In genomic region chr22:49807129-49807528, GRCh38 we compare ENCODE assay signal across 21 cellular contexts. TPM values are rescaled to one million over a fixed set of nuclear protein-coding genes. Genes with fewer than 3 reads are reported as not detected.
DNase-seq lines count a peak whose midpoint lies in the region; ATAC-seq, FAIRE-seq and TF ChIP-seq lines count a peak whose summit lies in the region.
"Had no signal": no experiment of that assay in that cellular context is flagged by ENCODE, and none has a peak within 500 bp of the region (broad histone marks: within the 10 kb centered on the region; RNA-seq: fewer than 3 reads in every experiment).

No MANE protein-coding gene starts in this region.

- H3K9me3 ChIP-seq in CD4-positive, alpha-beta memory T cell (ENCODE audit: control insufficient read depth in 1 of 2, low read length in 2 of 2) = no peaks in the 10 kb centered on the region
- H3K9me3 ChIP-seq in endothelial cell of umbilical vein (replicated peaks; ENCODE audit: control insufficient read depth, insufficient read depth, low read length) (no peaks in the 10 kb centered on the region), esophagus squamous epithelium (no peaks in the 10 kb centered on the region)
- H3K9me3 ChIP-seq: upper lobe of right lung had no signal

- H3K4me3 Mint-ChIP-seq in activated CD4-positive, alpha-beta T cell treated with anti-CD3 and anti-CD28 coated beads, Interleukin-2, amount 10 ng/mL, durations not matched to agents 24 days and 14 days = peak overlapping the region; percentile 53
- peak overlapping the region in 6 of 8 donors; percentile 35 to 78 (median 62) for H3K4me3 Mint-ChIP-seq in CD4-positive, alpha-beta memory T cell
- H3K4me3 Mint-ChIP-seq in activated T-helper 2 cell treated with anti-CD3 and anti-CD28 coated beads, Interferon-gamma antibody, Interleukin-2, Interleukin-4, amounts not matched to agents 10 μg/mL and 5 μg/mL and 100 μg/mL, durations not matched to agents 14 hours and 24 hours and 36 hours (ENCODE audit: low read depth) = no peak overlapping the region
- H3K4me3 Mint-ChIP-seq in glutamatergic neuron (ENCODE audit: unreplicated experiment) = no peak overlapping the region
- H3K4me3 Mint-ChIP-seq: memory B cell had no signal

- no peaks in the 10 kb centered on the region for H3K27me3 ChIP-seq in CD4-positive, alpha-beta memory T cell (ENCODE audit: insufficient read depth, low read length)
- no peaks in the 10 kb centered on the region for H3K27me3 ChIP-seq in endothelial cell of umbilical vein (ENCODE audit: control insufficient read depth in 2 of 2, insufficient read depth in 2 of 2, low read length in 2 of 2)
- no peaks in the 10 kb centered on the region for H3K27me3 ChIP-seq in esophagus squamous epithelium
- H3K27me3 ChIP-seq: dorsolateral prefrontal cortex, upper lobe of right lung had no signal

- TF ChIP-seq CTCF in endothelial cell of umbilical vein (IDR thresholded peaks at IDR 0.05; ENCODE audit: extremely low read depth in 1 of 2, insufficient read depth in 1 of 2, low read depth in 1 of 2, low read length in 2 of 2) (no peak), glutamatergic neuron (IDR thresholded peaks at IDR 0.05; ENCODE audit: partially characterized antibody, unreplicated experiment) (no peak), esophagus squamous epithelium (IDR thresholded peaks at IDR 0.05) (no peak)

- H3K4me2 ChIP-seq in endothelial cell of umbilical vein (ENCODE audit: insufficient read depth, low read length) = no peak overlapping the region

- peaks cover 97% of the 10 kb centered on the region for H3K79me2 ChIP-seq in endothelial cell of umbilical vein (ENCODE audit: control insufficient read depth, insufficient read depth, low read length)

- H3K36me3 ChIP-seq in CD4-positive, alpha-beta memory T cell (ENCODE audit: insufficient read depth, low read length) = peaks cover 25% of the 10 kb centered on the region
- peaks cover 3 to 21% of the 10 kb centered on the region in 2 experiments for H3K36me3 ChIP-seq in endothelial cell of umbilical vein (ENCODE audit: control insufficient read depth in 2 of 2, extremely low read depth in 1 of 2, insufficient read depth in 2 of 2, low read length in 2 of 2)
- peaks cover 11 to 48% (median 14%) of the 10 kb centered on the region in 3 donors for H3K36me3 ChIP-seq in esophagus squamous epithelium

- no peaks in the 10 kb centered on the region for H3K27me3 Mint-ChIP-seq in activated CD4-positive, alpha-beta T cell treated with anti-CD3 and anti-CD28 coated beads, Interleukin-2, amount 10 ng/mL, durations not matched to agents 24 days and 14 days
- H3K27me3 Mint-ChIP-seq in CD4-positive, alpha-beta memory T cell = no peaks in the 10 kb centered on the region
- no peaks in the 10 kb centered on the region for H3K27me3 Mint-ChIP-seq in activated T-helper 2 cell treated with anti-CD3 and anti-CD28 coated beads, Interferon-gamma antibody, Interleukin-2, Interleukin-4, amounts not matched to agents 10 μg/mL and 5 μg/mL and 100 μg/mL, durations not matched to agents 14 hours and 24 hours and 36 hours (ENCODE audit: low read depth)
- peaks cover 5% of the 10 kb centered on the region for H3K27me3 Mint-ChIP-seq in glutamatergic neuron (ENCODE audit: unreplicated experiment)
- H3K27me3 Mint-ChIP-seq: memory B cell had no signal

- CTCF ChIA-PET in CD4-positive, alpha-beta memory T cell (lab: Charles Lee; ENCODE audit: partially characterized antibody) = no interaction called here
- CTCF ChIA-PET in endothelial cell of umbilical vein (lab: Charles Lee) = no interaction called here

- peaks cover 78% of the 10 kb centered on the region for H3K4me1 ChIP-seq in CD4-positive, alpha-beta memory T cell (ENCODE audit: insufficient read depth, low read length)
- H3K4me1 ChIP-seq in endothelial cell of umbilical vein (ENCODE audit: control insufficient read depth, extremely low read depth, insufficient read depth, low read length) (peaks cover 3% of the 10 kb centered on the region), esophagus squamous epithelium (peaks cover 3 to 58% (median 11%) of the 10 kb centered on the region in 3 donors)

- no peak for ATAC-seq in GM18505 (IDR thresholded peaks at IDR 0.05; ENCODE audit: unreplicated experiment)
- ATAC-seq: left colon, upper lobe of right lung had no signal

- no peak overlapping the region for H3K4me3 ChIP-seq in CD4-positive, alpha-beta memory T cell (ENCODE audit: low read length in 2 of 2)
- no peak overlapping the region for H3K4me3 ChIP-seq in endothelial cell of umbilical vein (replicated peaks in 1 of 3; ENCODE audit: insufficient read depth in 1 of 3, low read depth in 1 of 3, low read length in 3 of 3)
- no peak overlapping the region for H3K4me3 ChIP-seq in esophagus squamous epithelium
- H3K4me3 ChIP-seq: dorsolateral prefrontal cortex, upper lobe of right lung had no signal

- dilution Hi-C loops in endothelial cell of umbilical vein (cut with MboI; ENCODE audit: extremely low pct_ligation_motif_present, low sequenced_read_pairs) = no loop called here

- no peak overlapping the region for H3K9ac ChIP-seq in endothelial cell of umbilical vein (replicated peaks; ENCODE audit: extremely low read depth, insufficient read depth, low read length)

- H3K4me1 Mint-ChIP-seq in activated CD4-positive, alpha-beta T cell treated with anti-CD3 and anti-CD28 coated beads, Interleukin-2, amount 10 ng/mL, durations not matched to agents 24 days and 14 days = peaks cover 56% of the 10 kb centered on the region
- peaks cover 47 to 89% (median 65%) of the 10 kb centered on the region in 4 donors for H3K4me1 Mint-ChIP-seq in CD4-positive, alpha-beta memory T cell
- H3K4me1 Mint-ChIP-seq in activated T-helper 2 cell treated with anti-CD3 and anti-CD28 coated beads, Interferon-gamma antibody, Interleukin-2, Interleukin-4, amounts not matched to agents 10 μg/mL and 5 μg/mL and 100 μg/mL, durations not matched to agents 14 hours and 24 hours and 36 hours (ENCODE audit: low read depth) = peaks cover 51% of the 10 kb centered on the region
- H3K4me1 Mint-ChIP-seq in glutamatergic neuron (ENCODE audit: low read depth, unreplicated experiment) = peaks cover 12% of the 10 kb centered on the region

- peak; percentile 62 for FAIRE-seq in endothelial cell of umbilical vein (lab: Jason Lieb, UNC)

- POLR2A ChIA-PET in CD4-positive, alpha-beta memory T cell (lab: Charles Lee; ENCODE audit: partially characterized antibody) = interaction anchor here (1.1 kb wide), 1 partner anchor 19 kb away, joined by 3 read pairs; no protein-coding TSS in a partner anchor
- POLR2A ChIA-PET in endothelial cell of umbilical vein (lab: Charles Lee) = no interaction called here

- no peaks in the 10 kb centered on the region for H3K9me3 Mint-ChIP-seq in activated CD4-positive, alpha-beta T cell treated with anti-CD3 and anti-CD28 coated beads, Interleukin-2, amount 10 ng/mL, durations not matched to agents 24 days and 14 days
- H3K9me3 Mint-ChIP-seq in CD4-positive, alpha-beta memory T cell = peaks cover 0 to 1% (median 0%) of the 10 kb centered on the region in 8 donors
- no peaks in the 10 kb centered on the region for H3K9me3 Mint-ChIP-seq in activated T-helper 2 cell treated with anti-CD3 and anti-CD28 coated beads, Interferon-gamma antibody, Interleukin-2, Interleukin-4, amounts not matched to agents 10 μg/mL and 5 μg/mL and 100 μg/mL, durations not matched to agents 14 hours and 24 hours and 36 hours
- peaks cover 11% of the 10 kb centered on the region for H3K9me3 Mint-ChIP-seq in glutamatergic neuron (ENCODE audit: unreplicated experiment)
- H3K9me3 Mint-ChIP-seq: memory B cell had no signal

- H4K20me1 ChIP-seq in endothelial cell of umbilical vein (replicated peaks; ENCODE audit: control insufficient read depth, extremely low read depth, insufficient read depth, low read length) = peaks cover 22% of the 10 kb centered on the region

- no peaks in the 10 kb centered on the region for H3K9me1 ChIP-seq in endothelial cell of umbilical vein (replicated peaks; ENCODE audit: control insufficient read depth, extremely low read depth, insufficient read depth, low read length)

- H3K27ac ChIP-seq in CD4-positive, alpha-beta memory T cell (ENCODE audit: low read depth, low read length) = peak overlapping the region; percentile 18
- H3K27ac ChIP-seq in endothelial cell of umbilical vein (ENCODE audit: insufficient read depth, low read depth, low read length) (no peak overlapping the region), esophagus squamous epithelium (no peak overlapping the region)
- H3K27ac ChIP-seq: dorsolateral prefrontal cortex, upper lobe of right lung had no signal

- BruUV-seq in endothelial cell of umbilical vein (replicated peaks; lab: Mats Ljungman, UMichigan) = no TSS peak

- TF ChIP-seq POLR2A in endothelial cell of umbilical vein (IDR thresholded peaks at IDR 0.05; ENCODE audit: low read depth, low read length) (no peak), GM18505 (IDR thresholded peaks at IDR 0.05; ENCODE audit: borderline replicate concordance, extremely low read depth, insufficient read depth, insufficient read length) (no peak), esophagus squamous epithelium (IDR thresholded peaks at IDR 0.05) (no peak)

- no peak for DNase-seq in activated CD4-positive, alpha-beta T cell treated with anti-CD3 and anti-CD28 coated beads, Interleukin-2, amount 10 ng/mL, durations not matched to agents 24 days and 14 days
- no peak for DNase-seq in activated CD4-positive, alpha-beta T cell treated with anti-CD3 and anti-CD28 coated beads, Interleukin-2, amount 50 U/mL, for 4 hours
- no peak for DNase-seq in CD4-positive, alpha-beta memory T cell
- DNase-seq in activated T-helper 2 cell treated with anti-CD3 and anti-CD28 coated beads, Interferon-gamma antibody, Interleukin-2, Interleukin-4, amounts not matched to agents 10 μg/mL and 5 μg/mL and 100 μg/mL, durations not matched to agents 14 hours and 24 hours and 36 hours (ENCODE audit: low spot score) = no peak
- DNase-seq in endothelial cell of umbilical vein (ENCODE audit: low read depth, low spot score) = no peak
- DNase-seq in glutamatergic neuron = no peak
- DNase-seq in esophagus squamous epithelium (lab: John Stamatoyannopoulos, UW) = no peak
- DNase-seq: activated gamma-delta T cell, dorsolateral prefrontal cortex, foreskin fibroblast, GDM1, KBM-7, left colon, NCI-H1436, NCI-H2107, NCI-H446 treated with DMSO at 0.1 percent for 48 hours, occipital lobe, OCI-M1, upper lobe of right lung had no signal

- H3K27ac Mint-ChIP-seq in activated CD4-positive, alpha-beta T cell treated with anti-CD3 and anti-CD28 coated beads, Interleukin-2, amount 10 ng/mL, durations not matched to agents 24 days and 14 days = peak overlapping the region; percentile 62
- H3K27ac Mint-ChIP-seq in CD4-positive, alpha-beta memory T cell = peak overlapping the region in 6 of 7 donors; percentile 42 to 94 (median 84)
- peak overlapping the region; percentile 35 for H3K27ac Mint-ChIP-seq in activated T-helper 2 cell treated with anti-CD3 and anti-CD28 coated beads, Interferon-gamma antibody, Interleukin-2, Interleukin-4, amounts not matched to agents 10 μg/mL and 5 μg/mL and 100 μg/mL, durations not matched to agents 14 hours and 24 hours and 36 hours
- no peak overlapping the region for H3K27ac Mint-ChIP-seq in glutamatergic neuron (ENCODE audit: unreplicated experiment)
- H3K27ac Mint-ChIP-seq: memory B cell had no signal

- H2AFZ ChIP-seq in endothelial cell of umbilical vein (ENCODE audit: low read depth, low read length) = no peak overlapping the region

- peaks cover 41% of the 10 kb centered on the region for H3K36me3 Mint-ChIP-seq in activated CD4-positive, alpha-beta T cell treated with anti-CD3 and anti-CD28 coated beads, Interleukin-2, amount 10 ng/mL, durations not matched to agents 24 days and 14 days (ENCODE audit: low read depth)
- peaks cover 11 to 52% of the 10 kb centered on the region in 2 donors for H3K36me3 Mint-ChIP-seq in CD4-positive, alpha-beta memory T cell
- peaks cover 69% of the 10 kb centered on the region for H3K36me3 Mint-ChIP-seq in activated T-helper 2 cell treated with anti-CD3 and anti-CD28 coated beads, Interferon-gamma antibody, Interleukin-2, Interleukin-4, amounts not matched to agents 10 μg/mL and 5 μg/mL and 100 μg/mL, durations not matched to agents 14 hours and 24 hours and 36 hours (ENCODE audit: low read depth)
- H3K36me3 Mint-ChIP-seq in glutamatergic neuron (ENCODE audit: unreplicated experiment) = peaks cover 7% of the 10 kb centered on the region

- intact Hi-C loops in activated CD4-positive, alpha-beta T cell treated with anti-CD3 and anti-CD28 coated beads, Interleukin-2, amount 10 ng/mL, durations not matched to agents 24 days and 14 days (cut with micrococcal nuclease) = no loop called here
- intact Hi-C loops in CD4-positive, alpha-beta memory T cell (cut with micrococcal nuclease) = loop anchor here (5.0 kb wide), 1 partner anchor 40 kb away; no protein-coding TSS in a partner anchor
- intact Hi-C loops in activated T-helper 2 cell treated with anti-CD3 and anti-CD28 coated beads, Interferon-gamma antibody, Interleukin-2, Interleukin-4, amounts not matched to agents 10 μg/mL and 5 μg/mL and 100 μg/mL, durations not matched to agents 14 hours and 24 hours and 36 hours (cut with micrococcal nuclease) = loop anchor here (10.0 kb wide), 1 partner anchor 78 kb away; no protein-coding TSS in a partner anchor
- intact Hi-C loops in endothelial cell of umbilical vein (cut with micrococcal nuclease) = no loop called here
- intact Hi-C loops in esophagus squamous epithelium (cut with DNase I) = no loop called here

- 93 to 95% methylated on average over 8 of the region's 8 CpGs for WGBS in esophagus squamous epithelium, 2 donors

RNA-seq across cellular contexts. Expression of gene BRD1, which starts 20.5 kb away (rescaled TPM):
- 36.2 and 43.2 TPM in 2 replicates for total RNA-seq in activated CD4-positive, alpha-beta T cell treated with anti-CD3 and anti-CD28 coated beads, Interleukin-2, amount 10 ng/mL, durations not matched to agents 24 days and 14 days
- 10 to 100 TPM; 84.0 to 88.1 TPM for total RNA-seq in CD4-positive, alpha-beta memory T cell
- polyA plus RNA-seq in CD4-positive, alpha-beta memory T cell = 1 to 10 TPM in 1 of 2 donors, under 1 TPM in 1; 0.94 to 5.1 TPM
- 41.3 and 46.2 TPM in 2 replicates for total RNA-seq in activated T-helper 2 cell treated with anti-CD3 and anti-CD28 coated beads, Interferon-gamma antibody, Interleukin-2, Interleukin-4, amounts not matched to agents 10 μg/mL and 5 μg/mL and 100 μg/mL, durations not matched to agents 14 hours and 24 hours and 36 hours
- total RNA-seq in endothelial cell of umbilical vein (38.8 and 41.1 TPM in 2 replicates), glutamatergic neuron (ENCODE audit: unreplicated experiment) (73.7 TPM), esophagus squamous epithelium (10 to 100 TPM; 17.8 to 37.4 (median 29.9) TPM)
- polyA plus RNA-seq in endothelial cell of umbilical vein = 6.8 and 8.1 TPM in 2 replicates
- polyA plus RNA-seq in endothelial cell of umbilical vein (2011; cell fraction: cytosol; rRNA removed) = 6.6 and 7.9 TPM in 2 replicates
- polyA plus RNA-seq in endothelial cell of umbilical vein (2011; cell fraction: nucleus; rRNA removed) = 46.2 and 52.9 TPM in 2 replicates
- polyA plus RNA-seq in endothelial cell of umbilical vein (2012) = 12.8 and 14.5 TPM in 2 replicates
- 11.1 and 15.7 TPM in 2 replicates for polyA minus RNA-seq in endothelial cell of umbilical vein
- 6.5 TPM for polyA minus RNA-seq in endothelial cell of umbilical vein (2011; cell fraction: cytosol; rRNA and poly(A)+ RNA removed)
- 31.7 and 42.3 TPM in 2 replicates for polyA minus RNA-seq in endothelial cell of umbilical vein (2011; cell fraction: nucleus; rRNA and poly(A)+ RNA removed)

RNA-seq across cellular contexts. Expression of gene ZBED4, which starts 46.5 kb away (rescaled TPM):
- total RNA-seq in activated CD4-positive, alpha-beta T cell treated with anti-CD3 and anti-CD28 coated beads, Interleukin-2, amount 10 ng/mL, durations not matched to agents 24 days and 14 days = 18.2 and 19.8 TPM in 2 replicates
- 10 to 100 TPM; 17.7 to 18.6 TPM for total RNA-seq in CD4-positive, alpha-beta memory T cell
- polyA plus RNA-seq in CD4-positive, alpha-beta memory T cell = 10 to 100 TPM in 1 of 2 donors, 1 to 10 TPM in 1; 6.7 to 10.0 TPM
- total RNA-seq in activated T-helper 2 cell treated with anti-CD3 and anti-CD28 coated beads, Interferon-gamma antibody, Interleukin-2, Interleukin-4, amounts not matched to agents 10 μg/mL and 5 μg/mL and 100 μg/mL, durations not matched to agents 14 hours and 24 hours and 36 hours = 25.2 and 25.6 TPM in 2 replicates
- total RNA-seq in endothelial cell of umbilical vein (18.2 and 18.6 TPM in 2 replicates), glutamatergic neuron (ENCODE audit: unreplicated experiment) (53.5 TPM), esophagus squamous epithelium (10 to 100 TPM in 3 of 4 donors, 1 to 10 TPM in 1; 9.6 to 14.1 (median 13.7) TPM)
- polyA plus RNA-seq in endothelial cell of umbilical vein = 6.4 and 8.6 TPM in 2 replicates
- 9.1 and 9.3 TPM in 2 replicates for polyA plus RNA-seq in endothelial cell of umbilical vein (2011; cell fraction: cytosol; rRNA removed)
- 13.5 and 14.1 TPM in 2 replicates for polyA plus RNA-seq in endothelial cell of umbilical vein (2011; cell fraction: nucleus; rRNA removed)
- 12.3 and 13.1 TPM in 2 replicates for polyA plus RNA-seq in endothelial cell of umbilical vein (2012)
- polyA minus RNA-seq in endothelial cell of umbilical vein = 14.1 TPM in 2 replicates
- polyA minus RNA-seq in endothelial cell of umbilical vein (2011; cell fraction: cytosol; rRNA and poly(A)+ RNA removed) = 5.0 TPM
- 14.1 and 14.9 TPM in 2 replicates for polyA minus RNA-seq in endothelial cell of umbilical vein (2011; cell fraction: nucleus; rRNA and poly(A)+ RNA removed)

Comparison
In these comparisons a context has a peak if more than half of its experiments do, and no peak if none do; other contexts are left out.
1. H3K4me3 Mint-ChIP-seq: peak in activated CD4-positive, alpha-beta T cell treated with anti-CD3 and anti-CD28 coated beads, Interleukin-2, amount 10 ng/mL, durations not matched to agents 24 days and 14 days (single experiment) and CD4-positive, alpha-beta memory T cell (6 of 8); none in activated T-helper 2 cell treated with anti-CD3 and anti-CD28 coated beads, Interferon-gamma antibody, Interleukin-2, Interleukin-4, amounts not matched to agents 10 μg/mL and 5 μg/mL and 100 μg/mL, durations not matched to agents 14 hours and 24 hours and 36 hours (single experiment) and glutamatergic neuron (single experiment).
2. intact Hi-C loops: an anchor here in CD4-positive, alpha-beta memory T cell (5.0 kb wide) and activated T-helper 2 cell treated with anti-CD3 and anti-CD28 coated beads, Interferon-gamma antibody, Interleukin-2, Interleukin-4, amounts not matched to agents 10 μg/mL and 5 μg/mL and 100 μg/mL, durations not matched to agents 14 hours and 24 hours and 36 hours (10.0 kb wide); none called in activated CD4-positive, alpha-beta T cell treated with anti-CD3 and anti-CD28 coated beads, Interleukin-2, amount 10 ng/mL, durations not matched to agents 24 days and 14 days, endothelial cell of umbilical vein and esophagus squamous epithelium.